ENCODE assay signal across 8 cellular contexts in the genomic region with DNA sequence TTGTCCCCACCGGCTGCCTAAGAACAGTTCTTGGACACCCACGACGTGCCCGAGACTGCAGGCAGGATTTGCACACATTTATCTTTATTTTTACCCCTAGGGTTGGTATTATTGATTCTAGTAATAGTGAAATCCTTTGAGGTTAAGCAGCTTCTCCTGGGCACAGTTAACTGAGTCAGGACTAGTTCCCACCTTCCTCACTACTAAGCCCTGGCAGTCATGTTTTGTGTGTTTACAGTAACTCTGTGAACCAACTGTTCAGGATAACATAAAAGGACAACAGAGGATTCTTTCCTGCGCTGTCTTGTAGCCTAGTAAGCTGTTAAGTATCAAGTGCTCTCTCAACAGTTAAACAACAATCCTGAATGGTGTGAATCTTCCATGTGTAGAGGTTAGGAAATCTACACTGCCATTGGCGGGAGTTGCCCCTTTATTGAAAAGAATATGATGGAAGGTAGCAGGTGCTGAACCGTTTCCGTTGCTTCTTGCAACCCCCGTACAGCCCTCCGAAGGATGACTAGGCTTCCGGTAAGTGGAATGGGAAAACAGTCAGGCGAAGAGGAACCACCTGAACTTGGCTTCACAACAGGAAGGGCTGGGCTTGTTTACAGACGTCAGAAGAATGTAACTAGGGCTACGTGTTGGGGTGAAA. TPM values are rescaled to one million over a fixed set of nuclear protein-coding genes. Genes with fewer than 3 reads are reported as not detected.
A peak's percentile ranks its signal among the peaks of the same experiment; 100 is the strongest.
DNase-seq lines count a peak whose midpoint lies in the region; ATAC-seq, FAIRE-seq and TF ChIP-seq lines count a peak whose summit lies in the region.

No MANE protein-coding gene starts in this region.

- TF ChIP-seq CTCF in DND-41 (IDR thresholded peaks at IDR 0.05; ENCODE audit: borderline replicate concordance, extremely low read depth, low read length, poor library complexity, severe bottlenecking) = no peak
- no peak for TF ChIP-seq CTCF in GM12878 (IDR thresholded peaks at IDR 0.05 in 2 of 3, conservative IDR thresholded peaks at IDR 0.05 in 1 of 3; ENCODE audit: control insufficient read depth in 2 of 3, extremely low read depth in 1 of 3, insufficient read depth in 1 of 3, low read depth in 3 of 3, low read length in 3 of 3)
- TF ChIP-seq CTCF in sigmoid colon (IDR thresholded peaks at IDR 0.05) = no peak

- CTCF ChIA-PET in GM12878 (lab: Yijun Ruan, JAX) = interaction anchor here (1.0 to 5.8 kb wide), 5 partner anchors 26 to 161 kb away, joined by 3 to 46 read pairs (median 5); a partner anchor contains a TSS

- H3K9me3 ChIP-seq in DND-41 (ENCODE audit: insufficient read depth, low read length, severe bottlenecking) (no peaks in the 10 kb centered on the region), GM12878 (replicated peaks; ENCODE audit: control insufficient read depth, insufficient read depth, low read length) (no peaks in the 10 kb centered on the region), sigmoid colon (no peaks in the 10 kb centered on the region)

- in situ Hi-C loops in GM12878 (cut with MboI) = no loop called here

- H3K36me3 ChIP-seq in DND-41 (ENCODE audit: insufficient read depth, low read length) (peaks cover 12% of the 10 kb centered on the region), GM12878 (ENCODE audit: control insufficient read depth in 2 of 2, insufficient read depth in 2 of 2, low read length in 1 of 2) (no peaks in the 10 kb centered on the region), sigmoid colon (peaks cover 0 to 15% (median 6%) of the 10 kb centered on the region in 4 donors)

- H3K4me3 ChIP-seq in DND-41 (ENCODE audit: low read depth in 1 of 2, low read length in 2 of 2) (peak overlapping the region; percentile 76 to 81; a peak in 3 of 4 replicates), GM12878 (peak overlapping the region; percentile 78), iPS-11a (ENCODE audit: low read depth, low read length) (peak overlapping the region; percentile 50), sigmoid colon (peak overlapping the region; percentile 64 to 100 (median 86))

- H3K4me2 ChIP-seq in DND-41 (ENCODE audit: insufficient read depth, low read length) (peak overlapping the region; percentile 89), GM12878 (ENCODE audit: control insufficient read depth, insufficient read depth) (peak overlapping the region; percentile 88)

- intact Hi-C loops in GM12878 (cut with micrococcal nuclease; ENCODE audit: unreplicated experiment) = loop anchor here (2.0 to 10.0 kb wide), 5 partner anchors 33 to 411 kb away; a partner anchor contains a TSS
- intact Hi-C loops in sigmoid colon (cut with DNase I) = loop anchor here (1.0 to 5.0 kb wide), 3 partner anchors 33 to 273 kb away; a partner anchor contains a TSS

- H3K9ac ChIP-seq in DND-41 (ENCODE audit: low read depth, low read length) (peak overlapping the region; percentile 85), GM12878 (ENCODE audit: control insufficient read depth, insufficient read depth, low read length) (peak overlapping the region; percentile 71)

- WGBS in GM12878 (ENCODE audit: insufficient coverage, insufficient replicate concordance, low lambda C conversion rate, missing lambda C conversion rate) = 3% methylated on average over 14 of the region's 14 CpGs
- WGBS in sigmoid colon, 2 donors = 4 to 8% methylated on average over 14 of the region's 14 CpGs

- POLR2A ChIA-PET in GM12878 (lab: Charles Lee) = interaction anchor here (0.6 to 1.0 kb wide), 3 partner anchors 26 to 737 kb away, joined by 4 to 7 read pairs (median 5); no protein-coding TSS in a partner anchor

- FAIRE-seq in GM12878 (lab: Jason Lieb, UNC) = no peak
- FAIRE-seq in RCC 7860 (lab: Jason Lieb, UNC) = no peak

- TF ChIP-seq POLR2A in GM12878 (IDR thresholded peaks at IDR 0.05; ENCODE audit: low read depth, low read length) = no peak
- no peak for TF ChIP-seq POLR2A in sigmoid colon (IDR thresholded peaks at IDR 0.05)

- H3K4me1 ChIP-seq in DND-41 (ENCODE audit: insufficient read depth, low read length) (peaks cover 30% of the 10 kb centered on the region), GM12878 (ENCODE audit: control insufficient read depth, insufficient read depth, low read length) (peaks cover 10% of the 10 kb centered on the region), sigmoid colon (peaks cover 0 to 52% (median 34%) of the 10 kb centered on the region in 4 donors)

- H3K27ac ChIP-seq in DND-41 (ENCODE audit: low read length) (peak overlapping the region; percentile 95), GM12878 (ENCODE audit: control insufficient read depth, insufficient read depth) (peak overlapping the region; percentile 88), sigmoid colon (peak overlapping the region; percentile 93 to 100 (median 98))

- DNase-seq in DND-41 (no peak), GM12878 (ENCODE audit: low read depth, low spot score) (no peak), sigmoid colon (peak; percentile 85), NCI-H526 treated with DMSO at 0.1 percent for 48 hours (lab: John Stamatoyannopoulos, UW) (no peak), RCC 7860 (ENCODE audit: low spot score) (no peak)

- peaks cover 13% of the 10 kb centered on the region for H4K20me1 ChIP-seq in DND-41 (ENCODE audit: insufficient read depth, low read length)
- H4K20me1 ChIP-seq in GM12878 (ENCODE audit: control insufficient read depth, insufficient read depth) = no peaks in the 10 kb centered on the region

- no peak for ATAC-seq in DND-41 (ENCODE audit: insufficient read depth, low read depth)
- ATAC-seq in HG02852 (IDR thresholded peaks at IDR 0.05; ENCODE audit: unreplicated experiment) = peak; percentile 4
- no peak; the same call in 2 of the 3 replicates for ATAC-seq in GM12878

- TF ChIP-seq EP300 in GM12878 (IDR thresholded peaks at IDR 0.05; ENCODE audit: borderline replicate concordance in 1 of 2, control insufficient read depth in 1 of 2, low read depth in 2 of 2, low read length in 2 of 2) (no peak), sigmoid colon (IDR thresholded peaks at IDR 0.05) (peak in 2 of 4 donors; percentile 20 to 57)

- no TSS peak for BruUV-seq in GM12878 (replicated peaks; lab: Mats Ljungman, UMichigan)

- SMC1A ChIA-PET in GM12878 (lab: Charles Lee; ENCODE audit: uncharacterized antibody, unreplicated experiment) = interaction anchor here (1.0 to 1.7 kb wide), 2 partner anchors 11 to 12 kb away, joined by 3 to 4 read pairs; no protein-coding TSS in a partner anchor

- RAD21 ChIA-PET in GM12878 (lab: Charles Lee; ENCODE audit: unreplicated experiment) = interaction anchor here (1.4 kb wide), 3 partner anchors 69 to 762 kb away, joined by 3 to 6 read pairs (median 3); a partner anchor contains a TSS

- H2AFZ ChIP-seq in DND-41 (ENCODE audit: low read depth, low read length) (peak overlapping the region; percentile 68), GM12878 (ENCODE audit: control insufficient read depth, low read depth, low read length) (peak overlapping the region; percentile 97)

- H3K27me3 ChIP-seq in DND-41 (ENCODE audit: insufficient read depth, low read length, poor library complexity) (no peaks in the 10 kb centered on the region), GM12878 (replicated peaks in 1 of 2; ENCODE audit: control insufficient read depth in 2 of 2, insufficient read depth in 2 of 2, low read length in 1 of 2) (no peaks in the 10 kb centered on the region), sigmoid colon (no peaks in the 10 kb centered on the region)

- no peak for TF ChIP-seq RAD21 in GM12878 (IDR thresholded peaks at IDR 0.05; ENCODE audit: insufficient read depth, low read depth, low read length)

- H3K79me2 ChIP-seq in DND-41 (ENCODE audit: insufficient read depth, low read length) (peaks cover 38% of the 10 kb centered on the region), GM12878 (ENCODE audit: control insufficient read depth, insufficient read depth, low read length) (peaks cover 23% of the 10 kb centered on the region)

RNA-seq across cellular contexts. Expression of a gene that starts 1.0 kb away (rescaled TPM):
- polyA plus RNA-seq in PFSK-1 (2012; ENCODE audit: insufficient read length, low read depth) = 94.9 TPM
- total RNA-seq in GM12878 (2013; cell fraction: nucleolus; rRNA removed) = 16.2 and 17.1 TPM in 2 replicates
- total RNA-seq in GM12878 (2014; rRNA removed) = 39.8 and 40.5 TPM in 2 replicates
- 34.4 and 37.8 TPM in 2 replicates for total RNA-seq in GM12878 (2014; rRNA removed; fragmentation: Illumina TruSeq; extraction: Trizol)
- 46.4 and 50.5 TPM in 2 replicates for total RNA-seq in GM12878 (2021)
- polyA plus RNA-seq in GM12878 (2011; ENCODE audit: low read depth) = 21.0 TPM
- 42.3 and 43.8 TPM in 2 replicates for polyA plus RNA-seq in GM12878 (2011; rRNA removed)
- polyA plus RNA-seq in GM12878 (2011; cell fraction: cytosol; rRNA removed) = 35.0 and 38.5 TPM in 2 replicates
- 15.0 and 18.2 TPM in 2 replicates for polyA plus RNA-seq in GM12878 (2011; cell fraction: nucleus; rRNA removed)
- 26.9 and 27.8 TPM in 2 replicates for polyA plus RNA-seq in GM12878 (2012)
- 33.3 and 44.2 TPM in 2 replicates for polyA plus RNA-seq in GM12878 (2014; fragmentation: Illumina TruSeq; extraction: Trizol)
- polyA plus RNA-seq in GM12878 (2014; fragmentation: Nextera tagmentation; extraction: Ambion mirVana) = 10 to 100 TPM; 12.1 to 20.9 TPM
- polyA plus RNA-seq in GM12878 (2014; rRNA removed) = 36.2 and 37.7 TPM in 2 replicates
- 10 to 100 TPM; 48.6 to 55.8 TPM for polyA plus RNA-seq in GM12878 (2016; fragmentation: Nextera tagmentation; extraction: Ambion mirVana)
- polyA minus RNA-seq in GM12878 (2011; rRNA and poly(A)+ RNA removed) = 37.2 and 48.3 TPM in 2 replicates
- 14.0 and 19.4 TPM in 2 replicates for polyA minus RNA-seq in GM12878 (2011; cell fraction: cytosol; rRNA and poly(A)+ RNA removed)
- polyA minus RNA-seq in GM12878 (2011; cell fraction: nucleus; rRNA and poly(A)+ RNA removed) = 6.9 and 11.0 TPM in 2 replicates
- 1,000 to 10,000 TPM in 1 of 4 donors, 100 to 1,000 TPM in 3; 171 to 1,498 (median 369) TPM for total RNA-seq in sigmoid colon
- polyA plus RNA-seq in sigmoid colon = 100 to 1,000 TPM; 221 to 631 (median 247) TPM

RNA-seq across cellular contexts. Expression of a gene that starts 33.3 kb away (rescaled TPM):
- polyA plus RNA-seq in PFSK-1 (2012; ENCODE audit: insufficient read length, low read depth) = 38.0 TPM
- 152 and 161 TPM in 2 replicates for total RNA-seq in GM12878 (2013; cell fraction: nucleolus; rRNA removed)
- total RNA-seq in GM12878 (2014; rRNA removed) (65.1 and 74.3 TPM in 2 replicates), GM12878 (2014; rRNA removed; fragmentation: Illumina TruSeq; extraction: Trizol) (80.8 and 83.8 TPM in 2 replicates), GM12878 (2021) (73.0 and 79.0 TPM in 2 replicates), sigmoid colon (10 to 100 TPM; 64.5 to 93.8 (median 75.6) TPM)
- polyA plus RNA-seq in GM12878 (2011; ENCODE audit: low read depth) = 48.7 TPM
- polyA plus RNA-seq in GM12878 (2011; rRNA removed) (38.7 and 52.9 TPM in 2 replicates), GM12878 (2014; fragmentation: Illumina TruSeq; extraction: Trizol) (90.2 and 105 TPM in 2 replicates), GM12878 (2014; fragmentation: Nextera tagmentation; extraction: Ambion mirVana) (100 to 1,000 TPM; 102 to 132 TPM), GM12878 (2014; rRNA removed) (46.7 and 52.0 TPM in 2 replicates), GM12878 (2016; fragmentation: Nextera tagmentation; extraction: Ambion mirVana) (10 to 100 TPM; 82.3 to 95.7 TPM), sigmoid colon (10 to 100 TPM; 55.9 to 76.1 (median 65.7) TPM)
- 19.7 and 25.0 TPM in 2 replicates for polyA plus RNA-seq in GM12878 (2011; cell fraction: cytosol; rRNA removed)
- polyA plus RNA-seq in GM12878 (2011; cell fraction: nucleus; rRNA removed) = 25.7 and 27.7 TPM in 2 replicates
- 59.1 and 59.4 TPM in 2 replicates for polyA plus RNA-seq in GM12878 (2012)
- polyA minus RNA-seq in GM12878 (2011; rRNA and poly(A)+ RNA removed) = 51.0 and 64.1 TPM in 2 replicates
- polyA minus RNA-seq in GM12878 (2011; cell fraction: cytosol; rRNA and poly(A)+ RNA removed) = 21.7 and 23.9 TPM in 2 replicates
- polyA minus RNA-seq in GM12878 (2011; cell fraction: nucleus; rRNA and poly(A)+ RNA removed) = 34.9 and 60.9 TPM in 2 replicates
